12 cellular contexts compared by ENCODE assay signal in genomic region chr5:113038714-113039113, GRCh38.
DNase-seq lines count a peak whose midpoint lies in the region; ATAC-seq, FAIRE-seq and TF ChIP-seq lines count a peak whose summit lies in the region.
"Had no signal": no experiment of that assay in that cellular context is flagged by ENCODE, and none has a peak within 500 bp of the region (broad histone marks: within the 10 kb centered on the region; RNA-seq: fewer than 3 reads in every experiment).

No MANE protein-coding gene starts in this region.

- H3K27ac ChIP-seq in A549: no peak overlapping the region

- TF ChIP-seq RAD21 in A549 (conservative IDR thresholded peaks at IDR 0.05 in 1 of 2, IDR thresholded peaks at IDR 0.05 in 1 of 2): no peak

- POLR2A ChIA-PET in A549 (lab: Yijun Ruan, JAX): no interaction called here

- WGBS in A549 (ENCODE audit: missing lambda C conversion rate): 46% methylated on average over 8 of the region's 9 CpGs

- no peak for TF ChIP-seq EP300 in A549 (IDR thresholded peaks at IDR 0.05)

- H3K4me2 ChIP-seq in A549: no peak overlapping the region

- no peak for FAIRE-seq in A549 (lab: Jason Lieb, UNC)

- no peaks in the 10 kb centered on the region for H3K9me3 ChIP-seq in A549
- H3K9me3 ChIP-seq: HAP-1 had no signal

- DNase-seq in A549 (ENCODE audit: low read depth in 1 of 2, low spot score in 1 of 2) (no peak), HPDE6-E6E7 (ENCODE audit: extremely low spot score) (peak; percentile 82), T1000 (lab: John Stamatoyannopoulos, UW) (peak; percentile 18), foreskin fibroblast (peak; percentile 44 to 50), SHP77 (lab: John Stamatoyannopoulos, UW) (no peak), NCI-H2196 (lab: John Stamatoyannopoulos, UW; ENCODE audit: unreplicated experiment) (no peak)
- DNase-seq: activated naive CD4-positive, alpha-beta T cell treated with anti-CD3 and anti-CD28 coated beads, Interleukin-2, amount 10 ng/mL, durations not matched to agents 7 days and 5 days; KBM-7; stimulated activated CD4-positive, alpha-beta T cell treated with anti-CD3 and anti-CD28 coated beads, Interleukin-4, amount 100 ng/mL, for 24 hours had no signal

- no peak for TF ChIP-seq POLR2A in A549 (IDR thresholded peaks at IDR 0.05; ENCODE audit: low read length)

- TF ChIP-seq CTCF in A549 (IDR thresholded peaks at IDR 0.05): no peak
- no peak for TF ChIP-seq CTCF in foreskin fibroblast (IDR thresholded peaks at IDR 0.05; ENCODE audit: low read depth, low read length)

- ATAC-seq in A549 (peak; percentile 30 to 53; a peak in 2 of 6 replicates), GM21717 (IDR thresholded peaks at IDR 0.05; ENCODE audit: unreplicated experiment) (no peak), GM21390 (IDR thresholded peaks at IDR 0.05; ENCODE audit: unreplicated experiment) (no peak)

- H3K4me3 ChIP-seq in A549 (no peak overlapping the region), foreskin fibroblast (ENCODE audit: low read depth in 1 of 2, low read length in 2 of 2) (no peak overlapping the region)
- H3K4me3 ChIP-seq: HAP-1 had no signal

- CTCF ChIA-PET in A549 (lab: Yijun Ruan, JAX): no interaction called here

- no peaks in the 10 kb centered on the region for H3K4me1 ChIP-seq in A549
- H3K4me1 ChIP-seq: HAP-1 had no signal

TF ChIP-seq in A549, 52 proteins besides CTCF, POLR2A, EP300 and RAD21:
- TF ChIP-seq, protein P1, sequence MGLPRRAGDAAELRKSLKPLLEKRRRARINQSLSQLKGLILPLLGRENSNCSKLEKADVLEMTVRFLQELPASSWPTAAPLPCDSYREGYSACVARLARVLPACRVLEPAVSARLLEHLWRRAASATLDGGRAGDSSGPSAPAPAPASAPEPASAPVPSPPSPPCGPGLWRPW (IDR thresholded peaks at IDR 0.05): no peak
- TF ChIP-seq NR3C1 (IDR thresholded peaks at IDR 0.05) (no peak), KDM5A (IDR thresholded peaks at IDR 0.05) (no peak), HOXA7 (CRISPR knock-in tag; IDR thresholded peaks at IDR 0.05) (no peak), RARB (CRISPR knock-in tag; IDR thresholded peaks at IDR 0.05) (no peak)

Comparison
In these comparisons a context has a peak if more than half of its experiments do, and no peak if none do; other contexts are left out.
1. ATAC-seq: peak in A549 (2 of 2); none in GM21717 (single experiment) and GM21390 (single experiment).
2. DNase-seq: peak in HPDE6-E6E7 (single experiment), T1000 (single experiment) and foreskin fibroblast (2 of 2); none in A549 (0 of 2), SHP77 (0 of 2) and NCI-H2196 (single experiment).